In genomic region chr12:51887476-51888315, GRCh38 we compare ENCODE assay signal across 12 cellular contexts. TPM values are rescaled to one million over a fixed set of nuclear protein-coding genes. Genes with fewer than 3 reads are reported as not detected.
DNase-seq lines count a peak whose midpoint lies in the region; ATAC-seq, FAIRE-seq and TF ChIP-seq lines count a peak whose summit lies in the region.
"Had no signal": no experiment of that assay in that cellular context is flagged by ENCODE, and none has a peak within 500 bp of the region (broad histone marks: within the 10 kb centered on the region; RNA-seq: fewer than 3 reads in every experiment).

ANKRD33 (plus strand) TSS chr12:51888103; CDS start chr12:51888187, 84 bp downstream.

- H3K36me3 ChIP-seq in pancreas = no peaks in the 10 kb centered on the region

- 42 to 45% methylated on average over 39 to 41 of the region's 41 CpGs for WGBS in pancreas, 2 donors

- H3K4me3 ChIP-seq in fibroblast of villous mesenchyme (ENCODE audit: low read depth, low read length) (peak within 1 kb of the TSS; percentile 15), pancreas (no peak within 1 kb of the TSS)

- TF ChIP-seq CTCF in fibroblast of villous mesenchyme (IDR thresholded peaks at IDR 0.05; ENCODE audit: insufficient read depth, low read depth, low read length) (no peak), pancreas (IDR thresholded peaks at IDR 0.05) (no peak), GM13977 (IDR thresholded peaks at IDR 0.05; ENCODE audit: extremely low read depth, insufficient read depth, missing control alignments) (no peak)

- ATAC-seq in pancreas = peak; percentile 33 to 68 (median 54)
- ATAC-seq: activated CD4-positive, CD25-positive, alpha-beta regulatory T cell treated with anti-CD3 and anti-CD28 coated beads, Interleukin-2, amount 50 U/mL, for 24 hours had no signal

- in situ Hi-C loops in GM13977 (cut with MboI; ENCODE audit: low pct_unique_long_range_greater_than_20kb, low sequenced_read_pairs, unreplicated experiment) = no loop called here

- peaks cover 0 to 5% (median 0%) of the 10 kb centered on the region in 4 donors for H3K27me3 ChIP-seq in pancreas

- DNase-seq in DMS53 treated with DMSO at 0.1 percent for 48 hours (lab: John Stamatoyannopoulos, UW; ENCODE audit: unreplicated experiment) (peak; percentile 19), NCI-H524 (lab: John Stamatoyannopoulos, UW) (peak; percentile 87 to 97), fibroblast of villous mesenchyme (ENCODE audit: low read depth) (peak; percentile 41), pancreas (peak in 3 of 6 donors; percentile 48 to 74 (median 70)), GF-D8 (lab: John Stamatoyannopoulos, UW) (no peak), cerebellar cortex (ENCODE audit: low spot score) (no peak), GM13977 (ENCODE audit: low spot score) (no peak)
- no peak for DNase-seq in activated naive CD4-positive, alpha-beta T cell treated with Interleukin-2 at 50 U/mL for 16 hours
- DNase-seq: OCI-M1 had no signal

- H3K4me1 ChIP-seq in pancreas = peaks cover 0 to 9% (median 0%) of the 10 kb centered on the region in 3 donors

- intact Hi-C loops in pancreas (cut with DNase I) = no loop called here

- FAIRE-seq in pancreas (lab: Jason Lieb, UNC) = no peak

- H3K27ac ChIP-seq in pancreas = no peak within 1 kb of the TSS

- no peaks in the 10 kb centered on the region for H3K9me3 ChIP-seq in pancreas

RNA-seq across cellular contexts. Expression of gene ANKRD33, which starts in this region (rescaled TPM):
- total RNA-seq in fibroblast of villous mesenchyme (not detected in 2 replicates), pancreas (not detected)
- not detected for polyA plus RNA-seq in pancreas
- total RNA-seq: Daoy, LHCN-M2 had no signal

Comparison
In these comparisons a context has a peak if more than half of its experiments do, and no peak if none do; other contexts are left out.
1. Peak in DNase-seq and H3K4me3 ChIP-seq in fibroblast of villous mesenchyme; RNA of the gene not detected or under 1 TPM.
2. Peak in ATAC-seq in pancreas; RNA of the gene not detected or under 1 TPM.
3. DNase-seq: peak in DMS53 treated with DMSO at 0.1 percent for 48 hours (single experiment) and NCI-H524 (2 of 2); none in GF-D8 (single experiment), cerebellar cortex (single experiment), activated naive CD4-positive, alpha-beta T cell treated with Interleukin-2 at 50 U/mL for 16 hours (single experiment) and GM13977 (single experiment).